In the genomic region with DNA sequence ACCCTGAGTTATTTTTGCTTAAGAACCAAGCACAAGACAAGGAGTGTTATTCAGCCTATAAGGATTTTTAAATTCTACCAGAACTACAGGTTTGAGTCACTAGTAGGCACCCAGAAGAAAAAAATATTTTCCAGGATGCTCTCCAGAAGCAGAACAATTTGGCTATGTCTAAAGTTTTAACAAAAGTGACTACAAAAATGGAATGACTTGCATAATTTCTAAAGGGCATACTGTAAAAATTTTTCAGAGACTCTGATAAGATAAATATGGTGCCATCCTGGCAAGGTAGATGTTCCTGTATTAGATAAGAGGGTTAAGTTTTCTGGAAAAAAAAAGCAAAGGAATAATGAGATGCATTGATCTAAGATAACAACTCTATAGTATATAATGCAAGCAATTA, we compare ENCODE assay signal across 24 cellular contexts.
"Had no signal": no experiment of that assay in that cellular context is flagged by ENCODE, and none has a peak within 500 bp of the region (broad histone marks: within the 10 kb centered on the region; RNA-seq: fewer than 3 reads in every experiment).

No MANE protein-coding gene starts in this region.

- H3K36me3 ChIP-seq: cardiac muscle cell, SJCRH30 had no signal

- H3K27me3 ChIP-seq: cardiac muscle cell, SJCRH30 had no signal

- DNase-seq: activated CD4-positive, alpha-beta T cell treated with anti-CD3 and anti-CD28 coated beads, Interleukin-2, amount 10 ng/mL, durations not matched to agents 24 days and 14 days; activated CD4-positive, alpha-beta T cell treated with anti-CD3 and anti-CD28 coated beads, Interleukin-2, amount 50 U/mL, for 4 hours; activated CD8-positive, alpha-beta T cell treated with anti-CD3 and anti-CD28 coated beads for 36 hours; activated effector memory CD4-positive, alpha-beta T cell treated with anti-CD3 and anti-CD28 coated beads, Interleukin-2, amount 50 U/mL, for 16 hours; activated naive CD4-positive, alpha-beta T cell; activated naive CD4-positive, alpha-beta T cell treated with anti-CD3 and anti-CD28 coated beads, Interleukin-2, amount 50 U/mL, for 16 hours; activated naive CD8-positive, alpha-beta T cell treated with anti-CD3 and anti-CD28 coated beads for 36 hours; activated T-cell treated with anti-CD3 and anti-CD28 coated beads, Interleukin-2, amount 50 U/mL, for 1 hour; activated T-cell treated with anti-CD3 and anti-CD28 coated beads, Interleukin-2, amount 50 U/mL, for 72 hours; amniotic stem cell; aorta; NCI-H1105; NCI-H1417 treated with DMSO at 0.1 percent for 48 hours; NCI-H187 treated with DMSO at 0.1 percent for 48 hours; NCI-H2081 treated with DMSO at 0.1 percent for 48 hours; NCI-H345; NCI-H524 treated with DMSO at 0.1 percent for 48 hours; NK-92 treated with Interleukin-12 subunit alpha and Interleukin-12 subunit beta, amount 100 ng/mL, for 24 hours; SHP77; SJCRH30 had no signal

- ATAC-seq: activated CD8-positive, alpha-beta T cell treated with anti-CD3 and anti-CD28 coated beads for 36 hours; activated T-cell treated with anti-CD3 and anti-CD28 coated beads, Interleukin-2, amount 50 U/mL, for 72 hours; activated T-helper 17 cell treated with anti-CD3 and anti-CD28 coated beads, Interleukin-2, amount 50 U/mL, for 72 hours had no signal

- H3K27ac ChIP-seq: cardiac muscle cell, SJCRH30, SK-N-MC had no signal

- H3K9me3 ChIP-seq: SJCRH30 had no signal

- H3K4me1 ChIP-seq: SJCRH30 had no signal

- FAIRE-seq: TTC549 had no signal

- H3K4me3 ChIP-seq: cardiac muscle cell, SJCRH30, SK-N-MC had no signal
